1 cellular context compared by ENCODE assay signal in genomic region chr6:95185874-95186273, GRCh38.
TF ChIP-seq lines count a peak whose summit lies in the region.

No MANE protein-coding gene starts in this region.

TF ChIP-seq in GM23338, 12 proteins besides CTCF, POLR2A, EP300 and RAD21 (continued from another document):
- TF ChIP-seq REST (IDR thresholded peaks at IDR 0.05; ENCODE audit: unreplicated experiment), result no peak
- no peak for TF ChIP-seq STAT1 (IDR thresholded peaks at IDR 0.05; ENCODE audit: unreplicated experiment)
- no peak for TF ChIP-seq CREB1 (CRISPR knock-in tag; IDR thresholded peaks at IDR 0.05; ENCODE audit: low read depth)
- TF ChIP-seq ZNF462 (CRISPR knock-in tag; IDR thresholded peaks at IDR 0.05), result no peak
- TF ChIP-seq EZH2 (IDR thresholded peaks at IDR 0.05; ENCODE audit: low read depth, unreplicated experiment), result no peak
- TF ChIP-seq ZNF114 (CRISPR knock-in tag; IDR thresholded peaks at IDR 0.05), result no peak
